Comparison of ENCODE assay signal across 1 cellular context in genomic region chr2:101427743-101428142, GRCh38.
TF ChIP-seq lines count a peak whose summit lies in the region.

No MANE protein-coding gene starts in this region.

TF ChIP-seq in K562, 482 proteins besides CTCF, POLR2A, EP300 and RAD21 (continued from another document):
- TF ChIP-seq TCF15 (CRISPR knock-in tag; IDR thresholded peaks at IDR 0.05), result no peak
- 0 out of 2 replicates have a peak, but pooled peaks have one; percentile 20 for TF ChIP-seq ADNP (tag; IDR thresholded peaks at IDR 0.05)
- no peak for TF ChIP-seq SAFB2 (IDR thresholded peaks at IDR 0.05; ENCODE audit: borderline replicate concordance, low read depth, low read length, severe bottlenecking)
- no peak for TF ChIP-seq TOE1 (IDR thresholded peaks at IDR 0.05; ENCODE audit: borderline replicate concordance)
- no peak for TF ChIP-seq TOE1 (CRISPR knock-in tag; IDR thresholded peaks at IDR 0.05; ENCODE audit: borderline replicate concordance, low read depth)
TF ChIP-seq in K562: peak in this region for 7.
